ENCODE assay signal across 8 cellular contexts in genomic region chr10:102714621-102715455, GRCh38. TPM values are rescaled to one million over a fixed set of nuclear protein-coding genes. Genes with fewer than 3 reads are reported as not detected.
DNase-seq lines count a peak whose midpoint lies in the region; ATAC-seq and TF ChIP-seq lines count a peak whose summit lies in the region.

Gene SFXN2 (plus strand): TSS chr10:102714636. CDS start chr10:102726637, 12,001 bp downstream.

- peaks cover 14% of the 10 kb centered on the region for H3K36me3 Mint-ChIP-seq in T-cell
- peaks cover 90% of the 10 kb centered on the region for H3K36me3 Mint-ChIP-seq in stimulated activated effector memory CD8-positive, alpha-beta T cell treated with anti-CD3 and anti-CD28 coated beads, Interleukin-12 subunit alpha, Interleukin-12 subunit beta, amount 100 ng/mL, for 72 hours

- POLR2A ChIA-PET in T-cell (lab: Charles Lee) = interaction anchor here (0.6 to 1.1 kb wide), 2 partner anchors 71 to 619 kb away, joined by 4 read pairs; partner anchors contain the start of gene TRIM8 (in 1 of the 2)

- no peak for DNase-seq in left ventricle myocardium inferior
- DNase-seq in left ventricle myocardium superior = no peak
- DNase-seq in T-cell = peak in 31 of 34 experiments; percentile 14 to 54 (median 38)
- DNase-seq in breast epithelium (ENCODE audit: low spot score in 2 of 2) = peak in 1 of 2 donors; percentile 56
- DNase-seq in stimulated activated effector memory CD8-positive, alpha-beta T cell treated with anti-CD3 and anti-CD28 coated beads, Interleukin-12 subunit alpha, Interleukin-12 subunit beta, amount 100 ng/mL, for 72 hours (ENCODE audit: low spot score in 2 of 2) = no peak
- DNase-seq in NCI-H524 treated with DMSO at 0.1 percent for 48 hours (lab: John Stamatoyannopoulos, UW) = no peak

- CTCF ChIA-PET in T-cell (lab: Charles Lee) = interaction anchor here (0.6 to 2.9 kb wide), 10 partner anchors 16 to 1158 kb away, joined by 3 to 28 read pairs (median 4); partner anchors contain the start of genes ACTR1A (in 1 of the 2), SUFU (in 1 of the 2), TRIM8 (in 1 of the 2) and WBP1L (in 1 of the 2)

- H3K4me1 Mint-ChIP-seq in T-cell = peaks cover 45 to 65% (median 57%) of the 10 kb centered on the region in 3 donors
- H3K4me1 Mint-ChIP-seq in stimulated activated effector memory CD8-positive, alpha-beta T cell treated with anti-CD3 and anti-CD28 coated beads, Interleukin-12 subunit alpha, Interleukin-12 subunit beta, amount 100 ng/mL, for 72 hours = peaks cover 66% of the 10 kb centered on the region

- H3K9me3 ChIP-seq in left ventricle myocardium inferior (replicated peaks) (no peaks in the 10 kb centered on the region), breast epithelium (no peaks in the 10 kb centered on the region), mesodermal cell (ENCODE audit: control insufficient read depth, low read length) (no peaks in the 10 kb centered on the region)

- intact Hi-C loops in left ventricle myocardium inferior (cut with micrococcal nuclease) = no loop called here
- intact Hi-C loops in left ventricle myocardium superior (cut with micrococcal nuclease) = no loop called here
- intact Hi-C loops in breast epithelium (cut with DNase I; ENCODE audit: low total_unique reads) = no loop called here

- no peak for TF ChIP-seq POLR2A in breast epithelium (IDR thresholded peaks at IDR 0.05)

- no peak for ATAC-seq in left ventricle myocardium superior
- peak; percentile 13 for ATAC-seq in HG03097 (IDR thresholded peaks at IDR 0.05; ENCODE audit: low FRiP score, unreplicated experiment)
- ATAC-seq in T-cell (replicated peaks in 1 of 4) = peak; percentile 19 to 27 (median 24)
- ATAC-seq in stimulated activated effector memory CD8-positive, alpha-beta T cell treated with anti-CD3 and anti-CD28 coated beads, Interleukin-12 subunit alpha, Interleukin-12 subunit beta, amount 100 ng/mL, for 72 hours = peak; percentile 8

- 4% methylated on average over 36 to 43 of the region's 46 CpGs for WGBS in mesodermal cell (ENCODE audit: insufficient coverage in 2 of 2), 2 experiments

- H3K36me3 ChIP-seq in left ventricle myocardium inferior (no peaks in the 10 kb centered on the region), breast epithelium (no peaks in the 10 kb centered on the region), mesodermal cell (ENCODE audit: control insufficient read depth, insufficient read depth, low read length) (no peaks in the 10 kb centered on the region)

- H3K4me1 ChIP-seq in left ventricle myocardium inferior = peaks cover 54% of the 10 kb centered on the region
- H3K4me1 ChIP-seq in breast epithelium = peaks cover 3 to 5% of the 10 kb centered on the region in 2 donors
- H3K4me1 ChIP-seq in mesodermal cell (ENCODE audit: control insufficient read depth, insufficient read depth, low read length, poor library complexity, severe bottlenecking) = peaks cover 41% of the 10 kb centered on the region

- H3K9me3 Mint-ChIP-seq in T-cell = no peaks in the 10 kb centered on the region
- H3K9me3 Mint-ChIP-seq in stimulated activated effector memory CD8-positive, alpha-beta T cell treated with anti-CD3 and anti-CD28 coated beads, Interleukin-12 subunit alpha, Interleukin-12 subunit beta, amount 100 ng/mL, for 72 hours = no peaks in the 10 kb centered on the region

- no peaks in the 10 kb centered on the region for H3K27me3 Mint-ChIP-seq in T-cell

- H3K27ac ChIP-seq in left ventricle myocardium inferior (replicated peaks) = peak within 1 kb of the TSS; percentile 89
- H3K27ac ChIP-seq in breast epithelium = peak within 1 kb of the TSS; percentile 87 to 91
- H3K27ac ChIP-seq in mesodermal cell (ENCODE audit: low read depth, low read length, severe bottlenecking) = peak within 1 kb of the TSS; percentile 87

- no peaks in the 10 kb centered on the region for H3K27me3 ChIP-seq in left ventricle myocardium inferior (ENCODE audit: low read depth)
- no peaks in the 10 kb centered on the region for H3K27me3 ChIP-seq in breast epithelium

- peak within 1 kb of the TSS; percentile 82 to 93 for H3K27ac Mint-ChIP-seq in T-cell
- peak within 1 kb of the TSS; percentile 85 for H3K27ac Mint-ChIP-seq in stimulated activated effector memory CD8-positive, alpha-beta T cell treated with anti-CD3 and anti-CD28 coated beads, Interleukin-12 subunit alpha, Interleukin-12 subunit beta, amount 100 ng/mL, for 72 hours

- TF ChIP-seq CTCF in left ventricle myocardium inferior (IDR thresholded peaks at IDR 0.05; ENCODE audit: borderline replicate concordance) = no peak
- TF ChIP-seq CTCF in breast epithelium (IDR thresholded peaks at IDR 0.05) = no peak

- H3K4me3 Mint-ChIP-seq in T-cell = peak within 1 kb of the TSS; percentile 88 to 97 (median 95)
- H3K4me3 Mint-ChIP-seq in stimulated activated effector memory CD8-positive, alpha-beta T cell treated with anti-CD3 and anti-CD28 coated beads, Interleukin-12 subunit alpha, Interleukin-12 subunit beta, amount 100 ng/mL, for 72 hours = peak within 1 kb of the TSS; percentile 92

- H3K4me3 ChIP-seq in left ventricle myocardium inferior = peak within 1 kb of the TSS; percentile 98
- H3K4me3 ChIP-seq in breast epithelium = peak within 1 kb of the TSS; percentile 78 to 99 (median 92)
- H3K4me3 ChIP-seq in mesodermal cell (ENCODE audit: extremely low read depth, insufficient read depth, low read length, poor library complexity, severe bottlenecking) = peak within 1 kb of the TSS; percentile 64

RNA-seq across cellular contexts. Expression of gene SFXN2, which starts in this region (rescaled TPM):
- total RNA-seq in left ventricle myocardium inferior (1.6 TPM), left ventricle myocardium superior (1.5 TPM), T-cell (10 to 100 TPM in 4 of 5 donors, 1 to 10 TPM in 1; 9.2 to 32.6 (median 22.6) TPM), breast epithelium (10 to 100 TPM in 1 of 3 donors, 1 to 10 TPM in 2; 3.8 to 10.4 (median 4.9) TPM)
- polyA plus RNA-seq in mesodermal cell (2013, experiment 1 of 2) = 6.2 TPM
- 4.7 TPM for polyA plus RNA-seq in mesodermal cell (2013, experiment 2 of 2)

Comparison
In these comparisons a context has a peak if more than half of its experiments do, and no peak if none do; other contexts are left out.
1. DNase-seq: peak in T-cell (31 of 34); none in left ventricle myocardium inferior (single experiment), left ventricle myocardium superior (single experiment), stimulated activated effector memory CD8-positive, alpha-beta T cell treated with anti-CD3 and anti-CD28 coated beads, Interleukin-12 subunit alpha, Interleukin-12 subunit beta, amount 100 ng/mL, for 72 hours (0 of 2) and NCI-H524 treated with DMSO at 0.1 percent for 48 hours (single experiment).
2. Peak in every context shown above with its lines, with median percentiles within 50 percentile points of each other: H3K27ac ChIP-seq and H3K4me3 ChIP-seq.